ENCODE assay signal across 22 cellular contexts in the genomic region with DNA sequence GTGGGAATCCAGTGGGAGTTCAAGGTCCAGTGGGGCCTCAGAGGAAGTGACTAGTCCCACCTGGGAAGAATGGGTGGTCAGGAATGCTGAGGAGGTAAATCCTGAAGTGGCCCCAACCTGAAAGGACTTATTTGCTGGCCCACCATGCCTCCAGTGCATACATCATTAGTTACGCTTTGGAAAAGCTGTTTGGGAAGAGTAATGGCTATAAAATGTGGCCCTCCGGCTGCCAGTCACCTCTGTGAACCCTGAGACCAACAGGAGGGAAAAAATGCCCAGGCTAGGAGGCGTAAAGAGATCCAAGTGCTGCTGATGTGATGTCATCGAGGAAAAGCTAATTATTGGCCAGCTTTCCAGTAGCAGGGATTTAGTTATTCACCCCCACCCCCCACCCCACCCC. TPM values are rescaled to one million over a fixed set of nuclear protein-coding genes. Genes with fewer than 3 reads are reported as not detected.
DNase-seq lines count a peak whose midpoint lies in the region; ATAC-seq and TF ChIP-seq lines count a peak whose summit lies in the region.
"Had no signal": no experiment of that assay in that cellular context is flagged by ENCODE, and none has a peak within 500 bp of the region (broad histone marks: within the 10 kb centered on the region; RNA-seq: fewer than 3 reads in every experiment).

No MANE protein-coding gene starts in this region.

- CTCF ChIA-PET in HEK293T (lab: Yijun Ruan, JAX): interaction anchor here (1.1 to 1.9 kb wide), 5 partner anchors 9 to 124 kb away, joined by 3 to 7 read pairs (median 4); no protein-coding TSS in a partner anchor

- H3K4me1 Mint-ChIP-seq in natural killer cell: peaks cover 29 to 34% of the 10 kb centered on the region in 2 donors

- no peak for TF ChIP-seq CTCF in natural killer cell (IDR thresholded peaks at IDR 0.05)

- DNase-seq in A172 (ENCODE audit: low spot score) (peak; percentile 14), HEK293T (ENCODE audit: extremely low spot score) (no peak), RPMI7951 (ENCODE audit: low read depth) (peak; percentile 84), kidney glomerular epithelial cell (lab: John Stamatoyannopoulos, UW) (peak; percentile 90), natural killer cell (no peak), mesenteric fat pad (ENCODE audit: low spot score) (no peak)
- DNase-seq: activated CD4-positive, alpha-beta T cell treated with anti-CD3 and anti-CD28 coated beads, Interleukin-2, amount 50 U/mL, for 48 hours; activated CD4-positive, CD25-positive, alpha-beta regulatory T cell; activated CD8-positive, alpha-beta memory T cell treated with anti-CD3 and anti-CD28 coated beads, Interleukin-2, amount 50 U/mL, for 48 hours; COR-L47; DMS79 treated with DMSO at 0.1 percent for 48 hours; NCI-H2171 treated with DMSO at 0.1 percent for 48 hours; NCI-H526; upper lobe of left lung had no signal

- no peak for ATAC-seq in natural killer cell
- no peak for ATAC-seq in GM21619 (IDR thresholded peaks at IDR 0.05; ENCODE audit: unreplicated experiment)
- ATAC-seq in HG02678 (IDR thresholded peaks at IDR 0.05; ENCODE audit: unreplicated experiment): no peak
- ATAC-seq: activated T-helper 17 cell treated with anti-CD3 and anti-CD28 coated beads, Interleukin-2, amount 50 U/mL, for 72 hours; gastroesophageal sphincter; HCT116 had no signal

- intact Hi-C loops in natural killer cell (cut with micrococcal nuclease): no loop called here

- H3K9me3 Mint-ChIP-seq in natural killer cell: no peaks in the 10 kb centered on the region
- H3K9me3 Mint-ChIP-seq: activated naive CD4-positive, alpha-beta T cell treated with anti-CD3 and anti-CD28 coated beads, Interleukin-2, amount 50 U/mL, for 24 hours; activated T-helper 17 cell treated with anti-CD3 and anti-CD28 coated beads, Interleukin-2, amount 50 U/mL, for 72 hours; dendritic cell treated with granulocyte-macrophage colony-stimulating factor and Interleukin-4, amounts not matched to agents 40 ng/mL and 50 ng/mL, for 4 days had no signal

- H3K27me3 Mint-ChIP-seq in natural killer cell (ENCODE audit: low read depth in 2 of 2): peaks cover 0 to 3% of the 10 kb centered on the region in 2 donors
- H3K27me3 Mint-ChIP-seq: activated naive CD4-positive, alpha-beta T cell treated with anti-CD3 and anti-CD28 coated beads, Interleukin-2, amount 50 U/mL, for 24 hours; activated T-helper 17 cell treated with anti-CD3 and anti-CD28 coated beads, Interleukin-2, amount 50 U/mL, for 72 hours; dendritic cell treated with granulocyte-macrophage colony-stimulating factor and Interleukin-4, amounts not matched to agents 40 ng/mL and 50 ng/mL, for 4 days had no signal

- H3K36me3 Mint-ChIP-seq in natural killer cell: no peaks in the 10 kb centered on the region

- no peak overlapping the region for H3K4me3 Mint-ChIP-seq in natural killer cell
- H3K4me3 Mint-ChIP-seq: activated naive CD4-positive, alpha-beta T cell treated with anti-CD3 and anti-CD28 coated beads, Interleukin-2, amount 50 U/mL, for 24 hours; activated T-helper 17 cell treated with anti-CD3 and anti-CD28 coated beads, Interleukin-2, amount 50 U/mL, for 72 hours; dendritic cell treated with granulocyte-macrophage colony-stimulating factor and Interleukin-4, amounts not matched to agents 40 ng/mL and 50 ng/mL, for 4 days had no signal

- POLR2A ChIA-PET in HEK293T (lab: Yijun Ruan, JAX): interaction anchor here (1.6 kb wide), 1 partner anchor 22 kb away, joined by 6 read pairs; no protein-coding TSS in a partner anchor

- no peak overlapping the region for H3K27ac Mint-ChIP-seq in natural killer cell
- H3K27ac Mint-ChIP-seq: activated naive CD4-positive, alpha-beta T cell treated with anti-CD3 and anti-CD28 coated beads, Interleukin-2, amount 50 U/mL, for 24 hours; activated T-helper 17 cell treated with anti-CD3 and anti-CD28 coated beads, Interleukin-2, amount 50 U/mL, for 72 hours; dendritic cell treated with granulocyte-macrophage colony-stimulating factor and Interleukin-4, amounts not matched to agents 40 ng/mL and 50 ng/mL, for 4 days had no signal

TF ChIP-seq in HEK293T, 16 proteins besides CTCF, POLR2A, EP300 and RAD21:
- no peak for TF ChIP-seq SP1 (IDR thresholded peaks at IDR 0.05)
- TF ChIP-seq, protein P1, sequence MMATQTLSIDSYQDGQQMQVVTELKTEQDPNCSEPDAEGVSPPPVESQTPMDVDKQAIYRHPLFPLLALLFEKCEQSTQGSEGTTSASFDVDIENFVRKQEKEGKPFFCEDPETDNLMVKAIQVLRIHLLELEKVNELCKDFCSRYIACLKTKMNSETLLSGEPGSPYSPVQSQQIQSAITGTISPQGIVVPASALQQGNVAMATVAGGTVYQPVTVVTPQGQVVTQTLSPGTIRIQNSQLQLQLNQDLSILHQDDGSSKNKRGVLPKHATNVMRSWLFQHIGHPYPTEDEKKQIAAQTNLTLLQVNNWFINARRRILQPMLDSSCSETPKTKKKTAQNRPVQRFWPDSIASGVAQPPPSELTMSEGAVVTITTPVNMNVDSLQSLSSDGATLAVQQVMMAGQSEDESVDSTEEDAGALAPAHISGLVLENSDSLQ (IDR thresholded peaks at IDR 0.05): peak; percentile 49

RNA-seq across cellular contexts. Expression of gene SLC26A2, which starts 2.7 kb away (rescaled TPM):
- 20.0 and 26.3 TPM in 2 replicates for total RNA-seq in A172 (2014; rRNA removed; shearing (Covaris generic))
- 12.5 and 13.6 TPM in 2 replicates for total RNA-seq in RPMI7951 (2014; rRNA removed; shearing (Covaris generic))
- total RNA-seq in natural killer cell (10 to 100 TPM in 1 of 3 donors, 1 to 10 TPM in 2; 6.2 to 10.9 (median 8.1) TPM), mesenteric fat pad (13.1 TPM)

RNA-seq across cellular contexts. Expression of gene PDE6A, which starts 13.3 kb away (rescaled TPM):
- total RNA-seq in A172 (2014; rRNA removed; shearing (Covaris generic)): 0.10 and 0.41 TPM in 2 replicates
- 0.10 and 0.12 TPM in 2 replicates for total RNA-seq in RPMI7951 (2014; rRNA removed; shearing (Covaris generic))
- total RNA-seq in natural killer cell (not detected), mesenteric fat pad (not detected)
- total RNA-seq: activated T-helper 17 cell treated with anti-CD3 and anti-CD28 coated beads, Interleukin-2, amount 50 U/mL, for 72 hours; T-helper 2 cell treated with Interferon-gamma antibody and Interleukin-4, amounts not matched to agents 100 ng/mL and 5 ng/mL, for 36 hours; upper lobe of left lung had no signal

RNA-seq across cellular contexts. Expression of gene TIGD6, which starts 42.6 kb away (rescaled TPM):
- 8.1 and 14.3 TPM in 2 replicates for total RNA-seq in A172 (2014; rRNA removed; shearing (Covaris generic))
- total RNA-seq in RPMI7951 (2014; rRNA removed; shearing (Covaris generic)): 4.4 and 7.0 TPM in 2 replicates
- total RNA-seq in natural killer cell: 1 to 10 TPM; 1.8 to 3.9 (median 2.5) TPM
- total RNA-seq in mesenteric fat pad: 4.7 TPM

RNA-seq across cellular contexts. Expression of gene HMGXB3, which starts 42.7 kb away (rescaled TPM):
- total RNA-seq in A172 (2014; rRNA removed; shearing (Covaris generic)): 36.8 and 37.1 TPM in 2 replicates
- 28.1 and 28.4 TPM in 2 replicates for total RNA-seq in RPMI7951 (2014; rRNA removed; shearing (Covaris generic))
- total RNA-seq in natural killer cell: 10 to 100 TPM; 39.0 to 46.5 (median 45.8) TPM
- 30.6 TPM for total RNA-seq in mesenteric fat pad

Comparison
In these comparisons a context has a peak if more than half of its experiments do, and no peak if none do; other contexts are left out.
1. DNase-seq: peak in A172 (single experiment), RPMI7951 (single experiment) and kidney glomerular epithelial cell (single experiment); none in HEK293T (single experiment), natural killer cell (single experiment) and mesenteric fat pad (single experiment).